1 cellular context compared by ENCODE assay signal in genomic region chr19:7506385-7507328, GRCh38.
TF ChIP-seq lines count a peak whose summit lies in the region.

No MANE protein-coding gene starts in this region.

TF ChIP-seq in HEK293, 187 proteins besides CTCF, POLR2A, EP300 and RAD21 (continued from another document):
- TF ChIP-seq ZNF518A (tag by site-specific recombination; conservative IDR thresholded peaks at IDR 0.05; ENCODE audit: low read depth) = no peak
- TF ChIP-seq GLIS2 (tag by site-specific recombination; IDR thresholded peaks at IDR 0.05) = no peak
- TF ChIP-seq ZNF366 (tag by site-specific recombination; conservative IDR thresholded peaks at IDR 0.05) = peak; percentile 97
- TF ChIP-seq PATZ1 (tag by site-specific recombination; IDR thresholded peaks at IDR 0.05) = peak; percentile 90
- TF ChIP-seq ZNF677 (tag by site-specific recombination; IDR thresholded peaks at IDR 0.05) = no peak
- TF ChIP-seq SP7 (tag by site-specific recombination; IDR thresholded peaks at IDR 0.05) = peak; percentile 67; the same call in 1 of the 2 replicates
- no peak for TF ChIP-seq ZNF214 (tag by site-specific recombination; IDR thresholded peaks at IDR 0.05; ENCODE audit: borderline replicate concordance)
- TF ChIP-seq REST (tag by site-specific recombination; IDR thresholded peaks at IDR 0.05) = 0 out of 2 replicates have a peak, but pooled peaks have one; percentile 7
- no peak for TF ChIP-seq ZNF596 (tag by site-specific recombination; IDR thresholded peaks at IDR 0.05)
- no peak for TF ChIP-seq ZNF701 (tag by site-specific recombination; IDR thresholded peaks at IDR 0.05)
- no peak for TF ChIP-seq SCRT2 (tag by site-specific recombination; IDR thresholded peaks at IDR 0.05)
- no peak for TF ChIP-seq ZFP37 (tag by site-specific recombination; IDR thresholded peaks at IDR 0.05)
- no peak for TF ChIP-seq ZNF10 (tag by site-specific recombination; IDR thresholded peaks at IDR 0.05)
- TF ChIP-seq ZIC2 (tag by site-specific recombination; IDR thresholded peaks at IDR 0.05) = no peak
- TF ChIP-seq IKZF3 (tag by site-specific recombination; IDR thresholded peaks at IDR 0.05) = peak; percentile 94
- TF ChIP-seq ZNF248 (tag by site-specific recombination; IDR thresholded peaks at IDR 0.05) = no peak
- TF ChIP-seq PRDM1 (tag by site-specific recombination; IDR thresholded peaks at IDR 0.05) = no peak
- peak; percentile 72 for TF ChIP-seq KLF9 (tag by site-specific recombination; IDR thresholded peaks at IDR 0.05; ENCODE audit: low read depth)
- peak; percentile 87 for TF ChIP-seq ZFHX2 (tag by site-specific recombination; conservative IDR thresholded peaks at IDR 0.05)
- no peak for TF ChIP-seq ZNF639 (tag by site-specific recombination; IDR thresholded peaks at IDR 0.05)
- no peak for TF ChIP-seq ZNF184 (tag by site-specific recombination; IDR thresholded peaks at IDR 0.05)
- peak; percentile 94 for TF ChIP-seq EGR2 (tag by site-specific recombination; IDR thresholded peaks at IDR 0.05; ENCODE audit: low read depth)
- no peak for TF ChIP-seq ZNF530 (tag by site-specific recombination; IDR thresholded peaks at IDR 0.05; ENCODE audit: low read depth)
- no peak for TF ChIP-seq ZNF146 (tag by site-specific recombination; IDR thresholded peaks at IDR 0.05)
- TF ChIP-seq ZNF670 (tag by site-specific recombination; IDR thresholded peaks at IDR 0.05; ENCODE audit: low read depth) = no peak
- no peak for TF ChIP-seq SALL2 (tag by site-specific recombination; IDR thresholded peaks at IDR 0.05; ENCODE audit: borderline replicate concordance)
- peak; percentile 99 for TF ChIP-seq SP3 (tag by site-specific recombination; IDR thresholded peaks at IDR 0.05)
- TF ChIP-seq ZNF391 (tag by site-specific recombination; IDR thresholded peaks at IDR 0.05; ENCODE audit: borderline replicate concordance, low read depth) = no peak
- peak; percentile 91 for TF ChIP-seq PRDM10 (tag by site-specific recombination; IDR thresholded peaks at IDR 0.05)
- TF ChIP-seq ZNF426 (tag by site-specific recombination; IDR thresholded peaks at IDR 0.05) = no peak
- TF ChIP-seq BCL11B (tag by site-specific recombination; IDR thresholded peaks at IDR 0.05; ENCODE audit: low read depth) = peak; percentile 90
- no peak for TF ChIP-seq MYNN (tag by site-specific recombination; IDR thresholded peaks at IDR 0.05; ENCODE audit: borderline replicate concordance)
- peak; percentile 72 for TF ChIP-seq KLF1 (tag by site-specific recombination; IDR thresholded peaks at IDR 0.05)
- TF ChIP-seq ZNF624 (tag by site-specific recombination; IDR thresholded peaks at IDR 0.05) = no peak
- TF ChIP-seq ZNF121 (tag by site-specific recombination; IDR thresholded peaks at IDR 0.05) = no peak
- no peak for TF ChIP-seq SCRT1 (tag by site-specific recombination; IDR thresholded peaks at IDR 0.05; ENCODE audit: borderline replicate concordance)
- no peak for TF ChIP-seq ZNF837 (tag by site-specific recombination; IDR thresholded peaks at IDR 0.05)
- TF ChIP-seq ZNF239 (tag by site-specific recombination; IDR thresholded peaks at IDR 0.05) = no peak
- peak; percentile 99 for TF ChIP-seq ZBTB17 (tag by site-specific recombination; IDR thresholded peaks at IDR 0.05)
- no peak for TF ChIP-seq ZNF776 (tag by site-specific recombination; IDR thresholded peaks at IDR 0.05; ENCODE audit: borderline replicate concordance)
- 0 out of 2 replicates have a peak, but pooled peaks have one; percentile 24 for TF ChIP-seq ZXDB (tag by site-specific recombination; IDR thresholded peaks at IDR 0.05)
- TF ChIP-seq ZBTB44 (tag by site-specific recombination; IDR thresholded peaks at IDR 0.05) = no peak
- peak; percentile 47; the same call in 1 of the 2 replicates for TF ChIP-seq HIC1 (tag by site-specific recombination; IDR thresholded peaks at IDR 0.05)
TF ChIP-seq in HEK293: peak in this region for 22.
